In the genomic region with DNA sequence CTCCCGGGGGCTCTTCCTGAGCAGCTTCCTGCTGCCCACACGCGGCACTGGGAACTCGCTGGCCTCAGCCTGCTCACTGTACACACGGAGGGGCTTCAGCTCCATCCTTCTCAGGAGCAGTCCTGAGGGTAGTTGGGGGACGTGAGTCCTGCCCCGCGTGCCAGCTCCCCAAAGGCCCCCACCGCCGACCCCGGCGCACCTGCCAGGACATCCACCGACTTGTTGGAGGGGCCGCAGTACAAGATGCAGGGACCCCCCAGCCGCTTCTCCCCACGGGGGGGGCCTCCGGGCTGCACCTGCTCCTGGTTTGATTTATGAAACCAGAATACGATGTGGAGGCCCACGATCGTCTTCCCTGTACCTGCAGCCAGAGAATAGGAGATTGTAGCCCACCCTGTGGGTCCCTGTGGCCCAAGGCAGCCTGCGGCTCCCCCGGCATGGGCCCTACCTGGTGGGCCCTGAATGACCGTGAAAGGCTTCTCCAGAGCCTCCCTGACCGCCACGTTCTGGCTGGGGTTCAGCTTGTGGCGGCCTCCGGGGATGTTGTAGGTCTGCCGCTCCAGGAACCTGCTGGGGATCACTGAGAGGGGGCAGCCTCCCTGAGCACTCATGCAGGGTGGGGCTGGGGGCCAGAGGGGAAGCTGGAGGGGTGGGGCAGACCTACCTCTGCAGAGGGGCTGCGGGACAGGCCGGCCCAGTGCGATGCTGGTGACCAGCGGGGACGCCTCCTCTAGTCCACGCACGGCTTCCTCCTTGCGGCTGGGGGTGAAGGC, we compare ENCODE assay signal across 33 cellular contexts. TPM values are rescaled to one million over a fixed set of nuclear protein-coding genes. Genes with fewer than 3 reads are reported as not detected.
"Had no signal": no experiment of that assay in that cellular context is flagged by ENCODE, and none has a peak within 500 bp of the region (broad histone marks: within the 10 kb centered on the region; RNA-seq: fewer than 3 reads in every experiment).

No MANE protein-coding gene starts in this region.

- H3K9me3 ChIP-seq: ovary, psoas muscle, spleen, suprapubic skin, testis, tibial artery, transverse colon, upper lobe of right lung, uterus had no signal

- H2AFZ ChIP-seq: parathyroid adenoma had no signal

- H3K36me3 ChIP-seq: ovary, uterus had no signal

- DNase-seq: naive B cell; naive thymus-derived CD8-positive, alpha-beta T cell; nephron progenitor cell; occipital lobe; ovary; posterior cingulate gyrus; psoas muscle; stimulated activated CD4-positive, alpha-beta T cell treated with anti-CD3 and anti-CD28 coated beads, Interleukin-12 subunit alpha, Interleukin-12 subunit beta, amount 100 ng/mL, for 4 hours; stimulated activated CD4-positive, alpha-beta T cell treated with anti-CD3 and anti-CD28 coated beads, Interleukin-1b, Interleukin-23, amount 100 ng/mL, for 48 hours; stimulated activated CD4-positive, alpha-beta T cell treated with anti-CD3 and anti-CD28 coated beads, Interleukin-4, amount 100 ng/mL, for 1 hour; stimulated activated CD4-positive, alpha-beta T cell treated with anti-CD3 and anti-CD28 coated beads, Interleukin-4, amount 100 ng/mL, for 4 hours; stimulated activated CD8-positive, alpha-beta memory T cell treated with anti-CD3 and anti-CD28 coated beads, Interleukin-4, amount 100 ng/mL, for 48 hours; stimulated activated naive CD4-positive, alpha-beta T cell; stimulated activated naive CD8-positive, alpha-beta T cell treated with anti-CD3 and anti-CD28 coated beads, Interleukin-15, amount 100 ng/mL, for 72 hours; stimulated activated naive CD8-positive, alpha-beta T cell treated with anti-CD3 and anti-CD28 coated beads, Interleukin-15, Interleukin-2, amounts not matched to agents 100 U/mL and 50 U/mL, for 24 hours; substantia nigra; testis; tibial artery; transverse colon; upper lobe of right lung; uterus had no signal

- H3K4me2 ChIP-seq: smooth muscle cell had no signal

- H3K9ac ChIP-seq: parathyroid adenoma had no signal

- H3K79me2 ChIP-seq: parathyroid adenoma had no signal

- H3K4me3 ChIP-seq: ovary, psoas muscle, skin epidermis, smooth muscle cell, spleen, suprapubic skin, testis, tibial artery, transverse colon, upper lobe of right lung, uterus had no signal

- H3K27me3 ChIP-seq: ovary, spleen, suprapubic skin, testis, tibial artery, transverse colon, upper lobe of right lung, uterus had no signal

- ATAC-seq: naive thymus-derived CD8-positive, alpha-beta T cell; natural killer cell treated with Interleukin-12 subunit alpha and Interleukin-12 subunit beta and Interleukin-15 and Interleukin-18, amount 100 ng/mL, for 72 hours; psoas muscle; sciatic nerve; stimulated activated naive CD8-positive, alpha-beta T cell treated with anti-CD3 and anti-CD28 coated beads, Interleukin-15, amount 100 ng/mL, for 72 hours; stimulated activated naive CD8-positive, alpha-beta T cell treated with anti-CD3 and anti-CD28 coated beads, Interleukin-15, Interleukin-2, amounts not matched to agents 100 U/mL and 50 U/mL, for 24 hours; upper lobe of right lung had no signal

- H3K4me1 ChIP-seq: parathyroid adenoma, psoas muscle, suprapubic skin, testis, tibial artery, transverse colon, upper lobe of right lung, uterus had no signal

- H3K27ac ChIP-seq: ovary, parathyroid adenoma, psoas muscle, skin epidermis, spleen, suprapubic skin, testis, tibial artery, transverse colon, upper lobe of right lung, uterus had no signal

RNA-seq across cellular contexts. Expression of a gene that starts 7.9 kb away (rescaled TPM):
- total RNA-seq: osteoblast, transverse colon had no signal

RNA-seq across cellular contexts. Expression of a gene that starts 14.3 kb away (rescaled TPM):
- total RNA-seq: naive thymus-derived CD8-positive, alpha-beta T cell; natural killer cell treated with Interleukin-12 subunit alpha and Interleukin-12 subunit beta and Interleukin-15 and Interleukin-18, amount 100 ng/mL, for 72 hours; neural crest cell; occipital lobe; osteoblast; ovary; progenitor cell of endocrine pancreas; psoas muscle; renal cortical epithelial cell; sciatic nerve; smooth muscle cell; upper lobe of right lung; uterus had no signal
- polyA plus RNA-seq: naive thymus-derived CD8-positive, alpha-beta T cell; ovary; psoas muscle; smooth muscle cell; urinary bladder had no signal

RNA-seq across cellular contexts. Expression of a gene that starts 24.6 kb away (rescaled TPM):
- total RNA-seq: neural crest cell, osteoblast, smooth muscle cell had no signal
